In the genomic region with DNA sequence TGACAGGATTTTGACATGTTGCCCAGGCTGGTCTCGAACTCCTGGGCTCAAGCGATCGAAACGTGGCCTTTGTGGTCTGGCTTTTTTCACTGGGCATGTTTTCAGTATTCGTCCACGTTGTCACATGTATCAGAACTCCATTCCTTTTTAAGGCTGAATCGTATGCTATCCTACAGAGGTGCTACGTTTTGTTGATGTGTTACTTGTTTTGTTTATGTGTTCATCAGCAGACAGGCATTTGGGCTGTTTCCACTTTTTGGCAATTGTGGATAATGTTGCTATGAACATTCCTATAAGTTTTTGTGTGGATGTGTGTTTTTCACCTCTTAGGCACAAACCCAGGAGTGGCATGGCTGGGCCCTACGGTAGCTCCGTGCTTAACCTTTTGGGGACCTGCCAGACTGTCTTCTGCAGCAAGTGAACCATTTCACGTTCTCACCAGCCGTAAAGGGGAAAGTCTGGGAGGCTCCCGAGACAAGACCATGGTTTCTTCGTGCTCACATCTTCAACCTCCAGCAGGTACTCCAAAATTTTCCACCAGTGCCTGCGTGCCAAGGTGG, we compare ENCODE assay signal across 21 cellular contexts. TPM values are rescaled to one million over a fixed set of nuclear protein-coding genes. Genes with fewer than 3 reads are reported as not detected.
DNase-seq lines count a peak whose midpoint lies in the region; ATAC-seq, FAIRE-seq and TF ChIP-seq lines count a peak whose summit lies in the region.
"Had no signal": no experiment of that assay in that cellular context is flagged by ENCODE, and none has a peak within 500 bp of the region (broad histone marks: within the 10 kb centered on the region; RNA-seq: fewer than 3 reads in every experiment).

No MANE protein-coding gene starts in this region.

- H3K9me3 ChIP-seq in kidney (ENCODE audit: control insufficient read depth in 1 of 2, low read length in 2 of 2) (no peaks in the 10 kb centered on the region), parathyroid adenoma (ENCODE audit: control insufficient read depth, low read length) (no peaks in the 10 kb centered on the region), upper lobe of right lung (no peaks in the 10 kb centered on the region)
- H3K9me3 ChIP-seq: BE2C, Caco-2 had no signal

- intact Hi-C loops in kidney (cut with DNase I) (no loop called here), upper lobe of right lung (cut with DNase I) (no loop called here)

- H2AFZ ChIP-seq in parathyroid adenoma = peak overlapping the region; percentile 13
- H2AFZ ChIP-seq: hepatocyte had no signal

- H3K79me2 ChIP-seq in parathyroid adenoma = peaks cover 17% of the 10 kb centered on the region

- H3K27ac ChIP-seq in kidney (ENCODE audit: low read depth in 2 of 2, low read length in 2 of 2) = peak overlapping the region; percentile 47 to 76
- peak overlapping the region; percentile 3 for H3K27ac ChIP-seq in parathyroid adenoma
- peak overlapping the region; percentile 73 for H3K27ac ChIP-seq in upper lobe of right lung
- H3K27ac ChIP-seq: GM23248 had no signal

- H3K36me3 ChIP-seq in kidney (ENCODE audit: control insufficient read depth in 1 of 2, insufficient read depth in 2 of 2, low read length in 2 of 2) (no peaks in the 10 kb centered on the region), parathyroid adenoma (ENCODE audit: control insufficient read depth, insufficient read depth, low read length) (no peaks in the 10 kb centered on the region), upper lobe of right lung (no peaks in the 10 kb centered on the region)

- no peak for ATAC-seq in upper lobe of right lung
- ATAC-seq in GM18511 (IDR thresholded peaks at IDR 0.05; ENCODE audit: unreplicated experiment) = no peak
- ATAC-seq in GM19035 (IDR thresholded peaks at IDR 0.05; ENCODE audit: unreplicated experiment) = no peak
- ATAC-seq: activated CD4-positive, CD25-positive, alpha-beta regulatory T cell treated with anti-CD3 and anti-CD28 coated beads, Interleukin-2, amount 50 U/mL, for 24 hours; activated CD8-positive, alpha-beta T cell treated with anti-CD3 and anti-CD28 coated beads, Interleukin-2, amount 10 ng/mL, durations not matched to agents 7 days and 5 days; naive thymus-derived CD4-positive, alpha-beta T cell had no signal

- TF ChIP-seq CTCF in kidney (IDR thresholded peaks at IDR 0.05; ENCODE audit: borderline replicate concordance, extremely low read depth, insufficient read depth) (no peak), parathyroid adenoma (IDR thresholded peaks at IDR 0.05) (no peak), upper lobe of right lung (IDR thresholded peaks at IDR 0.05) (no peak)

- H3K4me1 ChIP-seq in kidney (ENCODE audit: control insufficient read depth in 1 of 2, insufficient read depth in 1 of 2, low read depth in 1 of 2, low read length in 2 of 2) = peaks cover 11 to 18% of the 10 kb centered on the region in 2 donors
- peaks cover 15% of the 10 kb centered on the region for H3K4me1 ChIP-seq in parathyroid adenoma
- H3K4me1 ChIP-seq in upper lobe of right lung = peaks cover 38% of the 10 kb centered on the region

- no peak overlapping the region for H3K4me3 ChIP-seq in kidney (ENCODE audit: low read length in 2 of 2)
- no peak overlapping the region for H3K4me3 ChIP-seq in parathyroid adenoma (ENCODE audit: low read depth, low read length)
- H3K4me3 ChIP-seq in upper lobe of right lung = no peak overlapping the region
- H3K4me3 ChIP-seq: GM23248, hepatocyte had no signal

- H3K27me3 ChIP-seq in parathyroid adenoma (ENCODE audit: control insufficient read depth, insufficient read depth, low read length) (no peaks in the 10 kb centered on the region), upper lobe of right lung (no peaks in the 10 kb centered on the region)
- H3K27me3 ChIP-seq: BE2C, hepatocyte had no signal

- DNase-seq in activated CD8-positive, alpha-beta memory T cell treated with anti-CD3 and anti-CD28 coated beads for 24 hours = peak; percentile 19
- DNase-seq in activated CD8-positive, alpha-beta memory T cell treated with anti-CD3 and anti-CD28 coated beads, Interleukin-2, amount 50 U/mL, for 4 hours = no peak
- DNase-seq in kidney (no peak), upper lobe of right lung (no peak)
- DNase-seq in stimulated activated CD4-positive, alpha-beta T cell treated with anti-CD3 and anti-CD28 coated beads, Interleukin-4, amount 100 ng/mL, for 4 hours = no peak
- DNase-seq: activated CD8-positive, alpha-beta T cell treated with anti-CD3 and anti-CD28 coated beads, Interleukin-2, amount 10 ng/mL, durations not matched to agents 7 days and 5 days; activated naive CD4-positive, alpha-beta T cell; activated T-cell treated with anti-CD3 and anti-CD28 coated beads, Interleukin-2, amount 50 U/mL, for 24 hours; BE2C; Caco-2; EL; GM23248; Karpas-422; naive thymus-derived CD4-positive, alpha-beta T cell; NCI-H1694 had no signal

- FAIRE-seq in kidney (lab: Jason Lieb, UNC) = no peak
- FAIRE-seq: A204.1 had no signal

- H3K9ac ChIP-seq in kidney (ENCODE audit: low read length in 2 of 2) (no peak overlapping the region), parathyroid adenoma (no peak overlapping the region)

- no peak overlapping the region for H3K4me2 ChIP-seq in parathyroid adenoma (ENCODE audit: low read length)

RNA-seq across cellular contexts. Expression of gene ADCY9, which starts 26.9 kb away (rescaled TPM):
- total RNA-seq in kidney (23.7 TPM), upper lobe of right lung (49.6 TPM)
- 6.8 TPM for polyA plus RNA-seq in kidney (ENCODE audit: insufficient read depth, low read depth, low replicate concordance)

Comparison
In these comparisons a context has a peak if more than half of its experiments do, and no peak if none do; other contexts are left out.
1. H3K27ac ChIP-seq: peak in every context shown above with its lines; median percentile 73 in upper lobe of right lung; 62 in kidney; 3 in parathyroid adenoma.